ENCODE assay signal across 1 cellular context in the genomic region with DNA sequence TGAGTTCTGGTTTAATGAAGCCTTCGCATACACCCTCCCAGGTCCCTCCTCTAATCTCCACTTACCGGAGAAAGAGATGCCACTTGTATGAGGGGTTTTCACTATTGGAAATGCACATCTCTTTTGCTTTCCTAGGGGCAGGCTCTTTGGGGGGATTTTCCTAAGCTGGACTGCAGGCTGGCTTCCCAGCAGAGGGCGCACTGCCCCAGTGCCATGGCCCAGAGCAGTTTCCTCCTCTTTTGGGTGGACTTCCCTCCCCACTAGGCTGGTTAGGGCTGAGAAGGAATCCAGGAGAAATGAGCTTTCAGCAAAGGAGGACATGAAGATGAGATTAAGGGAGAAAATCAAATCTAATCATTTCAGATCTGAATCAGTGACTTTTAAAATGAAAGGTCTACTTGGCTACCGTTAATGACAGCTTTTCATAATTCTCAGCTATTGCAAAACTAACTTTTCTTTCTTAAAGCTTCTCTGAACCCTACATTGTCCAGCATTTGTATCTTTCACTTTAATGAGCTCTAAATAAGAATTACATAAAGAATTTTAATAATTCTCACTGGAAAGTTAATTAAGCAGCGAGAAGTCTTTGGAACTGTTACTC.
TF ChIP-seq lines count a peak whose summit lies in the region.

No MANE protein-coding gene starts in this region.

TF ChIP-seq in GM12878, 131 proteins besides CTCF, POLR2A, EP300 and RAD21 (continued from another document):
- TF ChIP-seq, protein P1, sequence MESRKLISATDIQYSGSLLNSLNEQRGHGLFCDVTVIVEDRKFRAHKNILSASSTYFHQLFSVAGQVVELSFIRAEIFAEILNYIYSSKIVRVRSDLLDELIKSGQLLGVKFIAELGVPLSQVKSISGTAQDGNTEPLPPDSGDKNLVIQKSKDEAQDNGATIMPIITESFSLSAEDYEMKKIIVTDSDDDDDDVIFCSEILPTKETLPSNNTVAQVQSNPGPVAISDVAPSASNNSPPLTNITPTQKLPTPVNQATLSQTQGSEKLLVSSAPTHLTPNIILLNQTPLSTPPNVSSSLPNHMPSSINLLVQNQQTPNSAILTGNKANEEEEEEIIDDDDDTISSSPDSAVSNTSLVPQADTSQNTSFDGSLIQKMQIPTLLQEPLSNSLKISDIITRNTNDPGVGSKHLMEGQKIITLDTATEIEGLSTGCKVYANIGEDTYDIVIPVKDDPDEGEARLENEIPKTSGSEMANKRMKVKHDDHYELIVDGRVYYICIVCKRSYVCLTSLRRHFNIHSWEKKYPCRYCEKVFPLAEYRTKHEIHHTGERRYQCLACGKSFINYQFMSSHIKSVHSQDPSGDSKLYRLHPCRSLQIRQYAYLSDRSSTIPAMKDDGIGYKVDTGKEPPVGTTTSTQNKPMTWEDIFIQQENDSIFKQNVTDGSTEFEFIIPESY (IDR thresholded peaks at IDR 0.05) = no peak
- TF ChIP-seq SMC3 (IDR thresholded peaks at IDR 0.05; ENCODE audit: borderline replicate concordance, low read length) = peak; percentile 73; the same call in 1 of the 2 replicates
- no peak for TF ChIP-seq ZNF274 (IDR thresholded peaks at IDR 0.05; ENCODE audit: insufficient read depth, insufficient read length)
- peak; percentile 65; the same call in 1 of the 2 replicates for TF ChIP-seq YY1 (IDR thresholded peaks at IDR 0.05; ENCODE audit: low read depth, low read length)
- no peak for TF ChIP-seq HDAC2 (IDR thresholded peaks at IDR 0.05)
- TF ChIP-seq SIN3A (IDR thresholded peaks at IDR 0.05; ENCODE audit: low read depth, low read length) = no peak
- TF ChIP-seq NBN (IDR thresholded peaks at IDR 0.05) = no peak
- TF ChIP-seq, protein P2, sequence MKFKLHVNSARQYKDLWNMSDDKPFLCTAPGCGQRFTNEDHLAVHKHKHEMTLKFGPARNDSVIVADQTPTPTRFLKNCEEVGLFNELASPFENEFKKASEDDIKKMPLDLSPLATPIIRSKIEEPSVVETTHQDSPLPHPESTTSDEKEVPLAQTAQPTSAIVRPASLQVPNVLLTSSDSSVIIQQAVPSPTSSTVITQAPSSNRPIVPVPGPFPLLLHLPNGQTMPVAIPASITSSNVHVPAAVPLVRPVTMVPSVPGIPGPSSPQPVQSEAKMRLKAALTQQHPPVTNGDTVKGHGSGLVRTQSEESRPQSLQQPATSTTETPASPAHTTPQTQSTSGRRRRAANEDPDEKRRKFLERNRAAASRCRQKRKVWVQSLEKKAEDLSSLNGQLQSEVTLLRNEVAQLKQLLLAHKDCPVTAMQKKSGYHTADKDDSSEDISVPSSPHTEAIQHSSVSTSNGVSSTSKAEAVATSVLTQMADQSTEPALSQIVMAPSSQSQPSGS (IDR thresholded peaks at IDR 0.05; ENCODE audit: low read length) = no peak
- no peak for TF ChIP-seq MEF2A (IDR thresholded peaks at IDR 0.05; ENCODE audit: insufficient read depth, low read depth, low read length)
